In the genomic region with DNA sequence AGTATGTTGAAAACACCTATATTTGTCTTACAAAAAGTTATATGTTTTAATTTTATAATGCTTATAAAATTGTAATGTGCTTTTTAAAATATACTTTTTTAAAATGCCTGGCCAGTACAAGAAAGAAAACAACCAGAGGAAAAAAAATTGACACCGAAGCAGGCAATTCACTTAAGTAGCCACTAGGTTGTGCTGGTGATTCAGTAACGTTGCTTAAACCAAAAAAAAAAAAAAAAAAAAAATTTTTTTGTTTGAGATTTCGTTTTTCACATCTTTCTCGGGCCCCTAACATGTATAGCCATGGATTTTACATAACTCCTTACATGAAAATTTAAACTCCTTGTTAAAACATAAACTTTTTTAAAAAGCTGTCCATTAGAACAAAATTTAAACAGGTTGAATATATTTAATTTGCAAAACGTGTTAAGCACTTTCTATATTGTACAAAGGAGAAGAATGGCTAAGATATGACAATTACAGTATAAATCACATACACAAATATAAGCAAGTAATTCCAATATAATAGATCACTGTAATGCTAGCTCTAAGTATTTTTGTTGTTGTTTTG, we compare ENCODE assay signal across 9 cellular contexts. TPM values are rescaled to one million over a fixed set of nuclear protein-coding genes. Genes with fewer than 3 reads are reported as not detected.
A peak's percentile ranks its signal among the peaks of the same experiment; 100 is the strongest.
DNase-seq lines count a peak whose midpoint lies in the region; ATAC-seq and TF ChIP-seq lines count a peak whose summit lies in the region.
"Had no signal": no experiment of that assay in that cellular context is flagged by ENCODE, and none has a peak within 500 bp of the region (broad histone marks: within the 10 kb centered on the region; RNA-seq: fewer than 3 reads in every experiment).

No MANE protein-coding gene starts in this region.

- H3K27ac ChIP-seq in gastroesophageal sphincter (no peak overlapping the region), transverse colon (no peak overlapping the region), stomach (no peak overlapping the region)
- H3K27ac ChIP-seq: SJSA1 had no signal

- ATAC-seq in gastroesophageal sphincter, result no peak
- no peak for ATAC-seq in HG02610 (IDR thresholded peaks at IDR 0.05; ENCODE audit: unreplicated experiment)
- ATAC-seq in stimulated activated effector memory CD8-positive, alpha-beta T cell treated with anti-CD3 and anti-CD28 coated beads, Interleukin-12 subunit alpha, Interleukin-12 subunit beta, amount 100 ng/mL, for 72 hours, result no peak

- DNase-seq in ELF-1 (ENCODE audit: low read depth, low spot score) (peak; percentile 10), SKM-1 (lab: John Stamatoyannopoulos, UW; ENCODE audit: unreplicated experiment) (peak; percentile 30), transverse colon (no peak), stomach (no peak)
- peak; percentile 54 for DNase-seq in Jurkat, Clone E6-1 (ENCODE audit: low read depth, low spot score)
- no peak for DNase-seq in stimulated activated effector memory CD8-positive, alpha-beta T cell treated with anti-CD3 and anti-CD28 coated beads, Interleukin-12 subunit alpha, Interleukin-12 subunit beta, amount 100 ng/mL, for 72 hours (ENCODE audit: low spot score in 2 of 2)

- TF ChIP-seq POLR2A in gastroesophageal sphincter (IDR thresholded peaks at IDR 0.05), result no peak
- TF ChIP-seq POLR2A in transverse colon (IDR thresholded peaks at IDR 0.05), result no peak
- no peak for TF ChIP-seq POLR2A in stomach (IDR thresholded peaks at IDR 0.05)

- intact Hi-C loops in transverse colon (cut with DNase I; ENCODE audit: low total_unique reads), result no loop called here
- intact Hi-C loops in stomach (cut with DNase I; ENCODE audit: low total_unique reads), result loop anchor here (10.0 kb wide), 1 partner anchor 169 kb away; no protein-coding TSS in a partner anchor

- H3K36me3 ChIP-seq in gastroesophageal sphincter (no peaks in the 10 kb centered on the region), transverse colon (no peaks in the 10 kb centered on the region), stomach (no peaks in the 10 kb centered on the region)
- H3K36me3 ChIP-seq: SJSA1 had no signal

- no peaks in the 10 kb centered on the region for H3K4me1 Mint-ChIP-seq in stimulated activated effector memory CD8-positive, alpha-beta T cell treated with anti-CD3 and anti-CD28 coated beads, Interleukin-12 subunit alpha, Interleukin-12 subunit beta, amount 100 ng/mL, for 72 hours

- H3K4me1 ChIP-seq in gastroesophageal sphincter, result no peaks in the 10 kb centered on the region
- H3K4me1 ChIP-seq in transverse colon, result no peaks in the 10 kb centered on the region
- H3K4me1 ChIP-seq in stomach, result no peaks in the 10 kb centered on the region
- H3K4me1 ChIP-seq: SJSA1 had no signal

- in situ Hi-C loops in transverse colon (cut with MboI; ENCODE audit: low pct_ligation_motif_present in 1 of 4, low pct_unique_long_range_greater_than_20kb in 1 of 4, low sequenced_read_pairs in 3 of 4), result loop anchor here (5.0 to 25.0 kb wide), 5 partner anchors 159 to 447 kb away; a partner anchor contains a TSS

- TF ChIP-seq CTCF in gastroesophageal sphincter (IDR thresholded peaks at IDR 0.05) (peak in 3 of 4 experiments; percentile 41 to 51 (median 41)), transverse colon (IDR thresholded peaks at IDR 0.05) (peak; percentile 34 to 77 (median 56)), stomach (IDR thresholded peaks at IDR 0.05) (peak in 3 of 7 experiments; percentile 40 to 64 (median 53))

- H3K9me3 ChIP-seq in gastroesophageal sphincter (no peaks in the 10 kb centered on the region), transverse colon (no peaks in the 10 kb centered on the region), stomach (no peaks in the 10 kb centered on the region)
- H3K9me3 ChIP-seq: SJSA1 had no signal

- H3K36me3 Mint-ChIP-seq in stimulated activated effector memory CD8-positive, alpha-beta T cell treated with anti-CD3 and anti-CD28 coated beads, Interleukin-12 subunit alpha, Interleukin-12 subunit beta, amount 100 ng/mL, for 72 hours, result no peaks in the 10 kb centered on the region

- H3K27me3 ChIP-seq in gastroesophageal sphincter (peaks cover 11% of the 10 kb centered on the region), transverse colon (peaks cover 17% of the 10 kb centered on the region), stomach (peaks cover 0 to 27% (median 0%) of the 10 kb centered on the region in 3 donors)
- H3K27me3 ChIP-seq: SJSA1 had no signal

- TF ChIP-seq EP300 in gastroesophageal sphincter (IDR thresholded peaks at IDR 0.05) (no peak), transverse colon (IDR thresholded peaks at IDR 0.05; ENCODE audit: low read depth) (no peak), stomach (IDR thresholded peaks at IDR 0.05) (no peak)

- H3K9me3 Mint-ChIP-seq in stimulated activated effector memory CD8-positive, alpha-beta T cell treated with anti-CD3 and anti-CD28 coated beads, Interleukin-12 subunit alpha, Interleukin-12 subunit beta, amount 100 ng/mL, for 72 hours, result no peaks in the 10 kb centered on the region

- H3K27ac Mint-ChIP-seq in stimulated activated effector memory CD8-positive, alpha-beta T cell treated with anti-CD3 and anti-CD28 coated beads, Interleukin-12 subunit alpha, Interleukin-12 subunit beta, amount 100 ng/mL, for 72 hours, result no peak overlapping the region

- WGBS in gastroesophageal sphincter (ENCODE audit: low coverage in 1 of 2), 2 donors, result 13 to 15% methylated on average over 5 of the region's 5 CpGs
- 9 to 14% methylated on average over 5 of the region's 5 CpGs for WGBS in transverse colon (ENCODE audit: low coverage in 1 of 2), 2 donors
- WGBS in stomach, 5 donors, result 14 to 19% (median 17%) methylated on average over 5 of the region's 5 CpGs

- no peak overlapping the region for H3K4me3 Mint-ChIP-seq in stimulated activated effector memory CD8-positive, alpha-beta T cell treated with anti-CD3 and anti-CD28 coated beads, Interleukin-12 subunit alpha, Interleukin-12 subunit beta, amount 100 ng/mL, for 72 hours

- H3K4me3 ChIP-seq in Jurkat, Clone E6-1 (ENCODE audit: low read length), result no peak overlapping the region
- H3K4me3 ChIP-seq in gastroesophageal sphincter (no peak overlapping the region), transverse colon (no peak overlapping the region), stomach (no peak overlapping the region)
- H3K4me3 ChIP-seq: SJSA1 had no signal

RNA-seq across cellular contexts. Expression of a gene that starts 9.2 kb away (rescaled TPM):
- not detected for polyA plus RNA-seq in Jurkat, Clone E6-1 (2012; ENCODE audit: insufficient read depth, insufficient read length)
- total RNA-seq in gastroesophageal sphincter (not detected), transverse colon (not detected), stomach (not detected)
- not detected for polyA plus RNA-seq in stomach
- total RNA-seq: SJSA1 had no signal

RNA-seq across cellular contexts. Expression of a gene that starts 16.6 kb away (rescaled TPM):
- polyA plus RNA-seq in Jurkat, Clone E6-1 (2012; ENCODE audit: insufficient read depth, insufficient read length), result not detected
- total RNA-seq in gastroesophageal sphincter (not detected), transverse colon (not detected), stomach (not detected)
- polyA plus RNA-seq in stomach, result not detected
- total RNA-seq: SJSA1 had no signal

RNA-seq across cellular contexts. Expression of a gene that starts 30.1 kb away (rescaled TPM):
- not detected for polyA plus RNA-seq in Jurkat, Clone E6-1 (2012; ENCODE audit: insufficient read depth, insufficient read length)
- total RNA-seq in gastroesophageal sphincter (not detected), transverse colon (not detected), stomach (not detected)
- polyA plus RNA-seq in stomach, result not detected
- total RNA-seq: SJSA1 had no signal

RNA-seq across cellular contexts. Expression of a gene that starts 31.1 kb away (rescaled TPM):
- polyA plus RNA-seq in Jurkat, Clone E6-1 (2012; ENCODE audit: insufficient read depth, insufficient read length), result not detected
- total RNA-seq in gastroesophageal sphincter (not detected), transverse colon (not detected), stomach (not detected)
- polyA plus RNA-seq in stomach, result not detected
- total RNA-seq: SJSA1 had no signal

Comparison
In these comparisons a context has a peak if more than half of its experiments do, and no peak if none do; other contexts are left out.
1. DNase-seq: peak in ELF-1 (single experiment), Jurkat, Clone E6-1 (single experiment) and SKM-1 (single experiment); none in transverse colon (single experiment), stomach (single experiment) and stimulated activated effector memory CD8-positive, alpha-beta T cell treated with anti-CD3 and anti-CD28 coated beads, Interleukin-12 subunit alpha, Interleukin-12 subunit beta, amount 100 ng/mL, for 72 hours (0 of 2).